In the genomic region with DNA sequence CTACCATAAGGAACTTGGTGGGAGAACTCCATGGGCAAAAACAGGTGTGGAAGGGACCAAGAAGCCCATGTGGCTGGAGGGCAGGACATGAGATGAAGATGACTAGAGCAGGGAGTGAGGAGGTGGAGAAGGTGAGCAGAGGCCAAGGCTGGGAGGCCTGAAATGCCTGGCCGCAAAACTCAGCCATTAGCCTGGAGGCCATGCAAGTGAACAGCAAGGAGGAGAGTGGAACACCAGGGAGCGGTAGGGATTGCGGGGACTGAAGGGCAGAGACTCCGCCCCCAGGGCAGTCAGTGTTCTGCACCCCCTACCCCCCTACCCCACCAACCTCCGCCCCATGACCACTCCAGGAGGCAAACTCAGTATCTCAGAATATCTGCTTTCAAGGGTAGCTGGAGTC, we compare ENCODE assay signal across 8 cellular contexts. TPM values are rescaled to one million over a fixed set of nuclear protein-coding genes. Genes with fewer than 3 reads are reported as not detected.
DNase-seq lines count a peak whose midpoint lies in the region; ATAC-seq and TF ChIP-seq lines count a peak whose summit lies in the region.

No MANE protein-coding gene starts in this region.

- no peaks in the 10 kb centered on the region for H3K9me2 ChIP-seq in Loucy (replicated peaks; ENCODE audit: low read depth, low read length)

- TF ChIP-seq CTCF in CD8-positive, alpha-beta T cell (IDR thresholded peaks at IDR 0.05), result no peak
- no peak for TF ChIP-seq CTCF in Loucy (conservative IDR thresholded peaks at IDR 0.05; ENCODE audit: low read length)
- no peak for TF ChIP-seq CTCF in neural crest cell (conservative IDR thresholded peaks at IDR 0.05)

- no peaks in the 10 kb centered on the region for H3K9me3 ChIP-seq in CD8-positive, alpha-beta T cell (ENCODE audit: low read length)
- no peaks in the 10 kb centered on the region for H3K9me3 ChIP-seq in Loucy (ENCODE audit: insufficient read depth, low read depth, low read length)

- intact Hi-C loops in CD8-positive, alpha-beta T cell (cut with DNase I, micrococcal nuclease), result no loop called here
- intact Hi-C loops in dendritic cell treated with granulocyte-macrophage colony-stimulating factor and Interleukin-4, amounts not matched to agents 40 ng/mL and 50 ng/mL, for 4 days (cut with micrococcal nuclease), result no loop called here

- no peaks in the 10 kb centered on the region for H3K27me3 Mint-ChIP-seq in CD8-positive, alpha-beta T cell (ENCODE audit: low read depth)
- H3K27me3 Mint-ChIP-seq in dendritic cell treated with granulocyte-macrophage colony-stimulating factor and Interleukin-4, amounts not matched to agents 40 ng/mL and 50 ng/mL, for 4 days, result no peaks in the 10 kb centered on the region
- no peaks in the 10 kb centered on the region for H3K27me3 Mint-ChIP-seq in neural crest cell (ENCODE audit: low read depth)

- H3K27me3 ChIP-seq in CD8-positive, alpha-beta T cell (ENCODE audit: insufficient read depth, low read length), result no peaks in the 10 kb centered on the region
- H3K27me3 ChIP-seq in Loucy (ENCODE audit: insufficient read depth, low read length, poor library complexity, severe bottlenecking), result no peaks in the 10 kb centered on the region

- peaks cover 32% of the 10 kb centered on the region for H3K4me1 Mint-ChIP-seq in CD8-positive, alpha-beta T cell (ENCODE audit: low read depth)
- peaks cover 26% of the 10 kb centered on the region for H3K4me1 Mint-ChIP-seq in dendritic cell treated with granulocyte-macrophage colony-stimulating factor and Interleukin-4, amounts not matched to agents 40 ng/mL and 50 ng/mL, for 4 days (ENCODE audit: low read depth)
- H3K4me1 Mint-ChIP-seq in neural crest cell, result peaks cover 39% of the 10 kb centered on the region

- H3K4me1 ChIP-seq in CD8-positive, alpha-beta T cell (ENCODE audit: insufficient read depth, low read length), result peaks cover 24% of the 10 kb centered on the region
- H3K4me1 ChIP-seq in Loucy (ENCODE audit: insufficient read depth, low read length, poor library complexity, severe bottlenecking), result peaks cover 12% of the 10 kb centered on the region

- H3K27ac ChIP-seq in CD8-positive, alpha-beta T cell (ENCODE audit: low read depth, low read length), result peak overlapping the region; percentile 84

- CTCF ChIA-PET in CD8-positive, alpha-beta T cell (lab: Charles Lee), result interaction anchor here (1.9 to 4.2 kb wide), 2 partner anchors 25 to 32 kb away, joined by 6 to 39 read pairs; no protein-coding TSS in a partner anchor

- H3K4me3 ChIP-seq in CD8-positive, alpha-beta T cell (ENCODE audit: low read depth, low read length), result peak overlapping the region; percentile 87
- peak overlapping the region; percentile 89 for H3K4me3 ChIP-seq in Loucy (ENCODE audit: low read length, poor library complexity, severe bottlenecking)

- H3K79me2 ChIP-seq in Loucy (ENCODE audit: insufficient read depth, low read length), result peaks cover 45% of the 10 kb centered on the region

- H3K4me3 Mint-ChIP-seq in CD8-positive, alpha-beta T cell, result peak overlapping the region; percentile 90
- no peak overlapping the region for H3K4me3 Mint-ChIP-seq in dendritic cell treated with granulocyte-macrophage colony-stimulating factor and Interleukin-4, amounts not matched to agents 40 ng/mL and 50 ng/mL, for 4 days
- H3K4me3 Mint-ChIP-seq in neural crest cell, result peak overlapping the region; percentile 98

- no peaks in the 10 kb centered on the region for H3K36me3 ChIP-seq in CD8-positive, alpha-beta T cell (ENCODE audit: insufficient read depth, low read length)
- H3K36me3 ChIP-seq in Loucy (ENCODE audit: insufficient read depth, low read length), result no peaks in the 10 kb centered on the region

- ATAC-seq in CD8-positive, alpha-beta T cell, result no peak
- ATAC-seq in HG03565 (IDR thresholded peaks at IDR 0.05; ENCODE audit: unreplicated experiment), result no peak

- peak overlapping the region; percentile 97 for H3K9ac ChIP-seq in Loucy (ENCODE audit: low read depth, low read length, poor library complexity, severe bottlenecking)

- peaks cover 41% of the 10 kb centered on the region for H3K36me3 Mint-ChIP-seq in CD8-positive, alpha-beta T cell
- peaks cover 66% of the 10 kb centered on the region for H3K36me3 Mint-ChIP-seq in dendritic cell treated with granulocyte-macrophage colony-stimulating factor and Interleukin-4, amounts not matched to agents 40 ng/mL and 50 ng/mL, for 4 days (ENCODE audit: low read depth)
- peaks cover 8% of the 10 kb centered on the region for H3K36me3 Mint-ChIP-seq in neural crest cell (ENCODE audit: low read depth)

- H3K9me3 Mint-ChIP-seq in CD8-positive, alpha-beta T cell, result no peaks in the 10 kb centered on the region
- H3K9me3 Mint-ChIP-seq in dendritic cell treated with granulocyte-macrophage colony-stimulating factor and Interleukin-4, amounts not matched to agents 40 ng/mL and 50 ng/mL, for 4 days, result no peaks in the 10 kb centered on the region
- H3K9me3 Mint-ChIP-seq in neural crest cell, result no peaks in the 10 kb centered on the region

- POLR2A ChIA-PET in CD8-positive, alpha-beta T cell (lab: Charles Lee), result interaction anchor here (0.8 to 4.1 kb wide), 3 partner anchors 25 to 72 kb away, joined by 3 to 69 read pairs (median 3); no protein-coding TSS in a partner anchor

- H4K20me1 ChIP-seq in Loucy (ENCODE audit: insufficient read depth, low read length, poor library complexity, severe bottlenecking), result no peaks in the 10 kb centered on the region

- H2AFZ ChIP-seq in Loucy (ENCODE audit: low read length), result no peak overlapping the region

- DNase-seq in CD8-positive, alpha-beta T cell, result no peak
- DNase-seq in neural crest cell (ENCODE audit: low read depth, low spot score) (no peak), HUDEP-2 (lab: John Stamatoyannopoulos, UW; ENCODE audit: unreplicated experiment in 76 of 76) (no peak), Ammon's horn (ENCODE audit: low spot score) (no peak)
- no peak for DNase-seq in stimulated activated CD8-positive, alpha-beta memory T cell treated with anti-CD3 and anti-CD28 coated beads, Interleukin-4, amount 100 ng/mL, for 48 hours

- H3K27ac Mint-ChIP-seq in CD8-positive, alpha-beta T cell, result peak overlapping the region; percentile 96
- H3K27ac Mint-ChIP-seq in dendritic cell treated with granulocyte-macrophage colony-stimulating factor and Interleukin-4, amounts not matched to agents 40 ng/mL and 50 ng/mL, for 4 days, result peak overlapping the region; percentile 98
- peak overlapping the region; percentile 100 for H3K27ac Mint-ChIP-seq in neural crest cell (ENCODE audit: unreplicated experiment)

- peak overlapping the region; percentile 97 for H3K4me2 ChIP-seq in Loucy (ENCODE audit: low read depth, low read length, poor library complexity, severe bottlenecking)

- no peaks in the 10 kb centered on the region; the same call in 1 of the 2 replicates for H3F3A ChIP-seq in Loucy (ENCODE audit: low read depth)

RNA-seq across cellular contexts. Expression of gene BCL7C, which starts 17.0 kb away (rescaled TPM):
- 10 to 100 TPM; 16.0 to 16.2 TPM for total RNA-seq in CD8-positive, alpha-beta T cell
- 35.9 and 38.4 TPM in 2 replicates for total RNA-seq in neural crest cell

RNA-seq across cellular contexts. Expression of gene CTF1, which starts 19.5 kb away (rescaled TPM):
- not detected for total RNA-seq in CD8-positive, alpha-beta T cell
- 1.6 and 2.6 TPM in 2 replicates for total RNA-seq in neural crest cell

RNA-seq across cellular contexts. Expression of gene FBXL19, which starts 46.5 kb away (rescaled TPM):
- 1 to 10 TPM; 5.4 to 5.9 TPM for total RNA-seq in CD8-positive, alpha-beta T cell
- 78.1 and 84.7 TPM in 2 replicates for total RNA-seq in neural crest cell

Comparison
In these comparisons a context has a peak if more than half of its experiments do, and no peak if none do; other contexts are left out.
1. RNA of gene FBXL19, which starts 46.5 kb away (total RNA-seq): 78.1 to 84.7 TPM in neural crest cell; 5.4 to 5.9 TPM in CD8-positive, alpha-beta T cell; every median in the first group is over 10 times any median in the second.
2. Peak in every context shown above with its lines, with median percentiles within 50 percentile points of each other: H3K27ac Mint-ChIP-seq.